ENCODE assay signal across 11 cellular contexts in the genomic region with DNA sequence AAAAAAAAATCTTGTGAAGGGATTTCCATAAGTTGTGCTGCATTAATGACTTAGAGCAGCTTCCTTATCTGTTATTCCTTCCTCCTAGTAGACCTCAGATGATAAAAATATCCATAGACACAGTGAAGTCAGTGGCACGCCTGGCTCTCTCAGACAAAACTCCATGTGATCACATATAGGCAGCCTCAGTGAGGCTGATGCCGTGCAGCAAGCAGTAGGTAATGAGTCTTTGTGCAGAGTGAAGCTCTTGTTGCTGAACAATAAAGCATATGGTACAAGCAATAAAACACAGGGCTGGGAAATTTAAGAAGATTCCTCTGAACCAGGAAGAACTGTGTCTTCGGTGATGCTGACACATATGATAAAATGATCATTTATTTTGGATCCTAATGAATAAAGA.
A peak's percentile ranks its signal among the peaks of the same experiment; 100 is the strongest.
DNase-seq lines count a peak whose midpoint lies in the region; ATAC-seq and TF ChIP-seq lines count a peak whose summit lies in the region.
"Had no signal": no experiment of that assay in that cellular context is flagged by ENCODE, and none has a peak within 500 bp of the region (broad histone marks: within the 10 kb centered on the region; RNA-seq: fewer than 3 reads in every experiment).

No MANE protein-coding gene starts in this region.

- H3K4me1 ChIP-seq in BE2C (peaks cover 2% of the 10 kb centered on the region; the same call in 1 of the 2 replicates), stomach (peaks cover 0 to 13% (median 4%) of the 10 kb centered on the region in 4 donors)

- H3K9me3 ChIP-seq in BE2C (no peaks in the 10 kb centered on the region), stomach (no peaks in the 10 kb centered on the region)

- no peaks in the 10 kb centered on the region for H3K36me3 Mint-ChIP-seq in stimulated activated effector memory CD8-positive, alpha-beta T cell treated with anti-CD3 and anti-CD28 coated beads, Interleukin-12 subunit alpha, Interleukin-12 subunit beta, amount 100 ng/mL, for 72 hours
- H3K36me3 Mint-ChIP-seq: memory B cell had no signal

- H3K27me3 ChIP-seq in BE2C (no peaks in the 10 kb centered on the region), stomach (no peaks in the 10 kb centered on the region)

- TF ChIP-seq EP300 in stomach (IDR thresholded peaks at IDR 0.05), result no peak

- WGBS in stomach, 5 donors, result 37 to 53% (median 46%) methylated on average over 3 of the region's 3 CpGs

- TF ChIP-seq CTCF in BE2C (IDR thresholded peaks at IDR 0.05; ENCODE audit: low read depth, low read length), result no peak
- TF ChIP-seq CTCF in stomach (IDR thresholded peaks at IDR 0.05), result no peak

- H3K27ac Mint-ChIP-seq in stimulated activated effector memory CD8-positive, alpha-beta T cell treated with anti-CD3 and anti-CD28 coated beads, Interleukin-12 subunit alpha, Interleukin-12 subunit beta, amount 100 ng/mL, for 72 hours, result no peak overlapping the region
- H3K27ac Mint-ChIP-seq: memory B cell had no signal

- H3K4me3 ChIP-seq in BE2C (ENCODE audit: low read depth, low read length) (peak overlapping the region; percentile 68), stomach (no peak overlapping the region)

- H3K9me3 Mint-ChIP-seq in stimulated activated effector memory CD8-positive, alpha-beta T cell treated with anti-CD3 and anti-CD28 coated beads, Interleukin-12 subunit alpha, Interleukin-12 subunit beta, amount 100 ng/mL, for 72 hours, result no peaks in the 10 kb centered on the region
- H3K9me3 Mint-ChIP-seq: memory B cell had no signal

- no peak overlapping the region for H3K27ac ChIP-seq in stomach

- H3K4me3 Mint-ChIP-seq in stimulated activated effector memory CD8-positive, alpha-beta T cell treated with anti-CD3 and anti-CD28 coated beads, Interleukin-12 subunit alpha, Interleukin-12 subunit beta, amount 100 ng/mL, for 72 hours, result no peak overlapping the region
- H3K4me3 Mint-ChIP-seq: memory B cell had no signal

- ATAC-seq in stimulated activated effector memory CD8-positive, alpha-beta T cell treated with anti-CD3 and anti-CD28 coated beads, Interleukin-12 subunit alpha, Interleukin-12 subunit beta, amount 100 ng/mL, for 72 hours, result no peak
- ATAC-seq in GM21367 (IDR thresholded peaks at IDR 0.05; ENCODE audit: unreplicated experiment), result no peak

- DNase-seq in BE2C (peak; percentile 60), NCI-H1694 treated with DMSO at 0.1 percent for 48 hours (lab: John Stamatoyannopoulos, UW) (peak; percentile 96), SHP77 (lab: John Stamatoyannopoulos, UW) (peak; percentile 65 to 78), hippocampal formation (lab: John Stamatoyannopoulos, UW) (peak; percentile 9 to 67), MV-4-11 (lab: John Stamatoyannopoulos, UW) (no peak), stomach (no peak)
- no peak for DNase-seq in stimulated activated effector memory CD8-positive, alpha-beta T cell treated with anti-CD3 and anti-CD28 coated beads, Interleukin-12 subunit alpha, Interleukin-12 subunit beta, amount 100 ng/mL, for 72 hours (ENCODE audit: low spot score in 2 of 2)
- DNase-seq: activated CD4-positive, alpha-beta T cell treated with anti-CD3 and anti-CD28 coated beads for 1 hour; stimulated activated CD4-positive, alpha-beta T cell treated with anti-CD3 and anti-CD28 coated beads, Interleukin-1b, Interleukin-23, amount 100 ng/mL, for 48 hours had no signal

- no peak for TF ChIP-seq POLR2A in stomach (IDR thresholded peaks at IDR 0.05)

- intact Hi-C loops in stomach (cut with DNase I; ENCODE audit: low total_unique reads), result no loop called here

- no peaks in the 10 kb centered on the region for H3K36me3 ChIP-seq in BE2C
- no peaks in the 10 kb centered on the region for H3K36me3 ChIP-seq in stomach

- no peaks in the 10 kb centered on the region for H3K4me1 Mint-ChIP-seq in stimulated activated effector memory CD8-positive, alpha-beta T cell treated with anti-CD3 and anti-CD28 coated beads, Interleukin-12 subunit alpha, Interleukin-12 subunit beta, amount 100 ng/mL, for 72 hours

Comparison
In these comparisons a context has a peak if more than half of its experiments do, and no peak if none do; other contexts are left out.
1. DNase-seq: peak in BE2C (single experiment), NCI-H1694 treated with DMSO at 0.1 percent for 48 hours (single experiment), SHP77 (2 of 2) and hippocampal formation (2 of 2); none in stimulated activated effector memory CD8-positive, alpha-beta T cell treated with anti-CD3 and anti-CD28 coated beads, Interleukin-12 subunit alpha, Interleukin-12 subunit beta, amount 100 ng/mL, for 72 hours (0 of 2), MV-4-11 (single experiment) and stomach (single experiment).